Comparison of ENCODE assay signal across 18 cellular contexts in the genomic region with DNA sequence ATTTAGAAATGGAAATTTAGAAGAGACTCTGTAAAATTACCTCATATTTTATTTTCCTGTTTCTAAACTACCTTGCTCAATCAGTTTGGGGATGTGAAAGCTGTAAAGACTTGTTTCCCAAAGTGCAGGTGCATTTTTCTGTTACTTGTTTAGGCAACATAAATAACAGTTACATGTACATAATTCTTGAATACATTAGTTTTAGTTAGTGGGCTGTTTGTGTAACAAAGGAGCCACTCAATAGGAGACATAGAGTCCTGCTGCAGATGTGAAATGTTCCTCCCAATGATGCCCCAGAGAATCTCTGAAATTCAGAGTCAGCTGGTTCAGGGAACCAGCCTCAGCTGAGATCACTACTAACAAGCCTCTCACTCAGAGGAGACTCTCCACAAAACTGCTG.
A peak's percentile ranks its signal among the peaks of the same experiment; 100 is the strongest.
DNase-seq lines count a peak whose midpoint lies in the region; ATAC-seq, FAIRE-seq and TF ChIP-seq lines count a peak whose summit lies in the region.
"Had no signal": no experiment of that assay in that cellular context is flagged by ENCODE, and none has a peak within 500 bp of the region (broad histone marks: within the 10 kb centered on the region; RNA-seq: fewer than 3 reads in every experiment).

No MANE protein-coding gene starts in this region.

- H3K9me3 Mint-ChIP-seq in CD4-positive, CD25-positive, alpha-beta regulatory T cell, result no peaks in the 10 kb centered on the region
- H3K9me3 Mint-ChIP-seq in MCF 10A (ENCODE audit: unreplicated experiment), result no peaks in the 10 kb centered on the region
- H3K9me3 Mint-ChIP-seq: activated naive CD4-positive, alpha-beta T cell treated with anti-CD3 and anti-CD28 coated beads, Interleukin-2, amount 10 ng/mL, durations not matched to agents 7 days and 5 days; immature natural killer cell had no signal

- ATAC-seq in CD4-positive, CD25-positive, alpha-beta regulatory T cell (ENCODE audit: low read depth in 2 of 2), result no peak
- no peak for ATAC-seq in GM21619 (IDR thresholded peaks at IDR 0.05; ENCODE audit: unreplicated experiment)
- ATAC-seq: Panc1 had no signal

- H3K9me3 ChIP-seq in CD4-positive, CD25-positive, alpha-beta regulatory T cell (ENCODE audit: control insufficient read depth in 2 of 2, low read length in 2 of 2), result no peaks in the 10 kb centered on the region
- H3K9me3 ChIP-seq: HAP-1 had no signal

- CTCF ChIA-PET in MCF 10A (lab: Yijun Ruan, JAX), result no interaction called here
- CTCF ChIA-PET in HEK293T (lab: Yijun Ruan, JAX), result no interaction called here

- POLR2A ChIA-PET in MCF 10A (lab: Yijun Ruan, JAX) (interaction anchor here (1.2 kb wide), 1 partner anchor 18 kb away, joined by 4 read pairs; no protein-coding TSS in a partner anchor), HEK293T (lab: Yijun Ruan, JAX) (no interaction called here)

- no peak overlapping the region for H3K4me3 ChIP-seq in CD4-positive, CD25-positive, alpha-beta regulatory T cell (ENCODE audit: low read depth, low read length)
- H3K4me3 ChIP-seq: HAP-1 had no signal

- no TSS peak for BruUV-seq in MCF 10A (replicated peaks; lab: Mats Ljungman, UMichigan)

- peak overlapping the region in 1 of 4 donors; percentile 35 for H3K4me3 Mint-ChIP-seq in CD4-positive, CD25-positive, alpha-beta regulatory T cell
- no peak overlapping the region for H3K4me3 Mint-ChIP-seq in MCF 10A (ENCODE audit: unreplicated experiment)
- H3K4me3 Mint-ChIP-seq: activated naive CD4-positive, alpha-beta T cell treated with anti-CD3 and anti-CD28 coated beads, Interleukin-2, amount 10 ng/mL, durations not matched to agents 7 days and 5 days; immature natural killer cell had no signal

- H3K4me1 Mint-ChIP-seq in CD4-positive, CD25-positive, alpha-beta regulatory T cell, result peaks cover 7 to 29% (median 17%) of the 10 kb centered on the region in 4 donors
- H3K4me1 Mint-ChIP-seq in MCF 10A (ENCODE audit: insufficient read depth, unreplicated experiment), result no peaks in the 10 kb centered on the region

- DNase-seq in CD4-positive, CD25-positive, alpha-beta regulatory T cell, result no peak
- DNase-seq in GM19239 (ENCODE audit: insufficient read length, low spot score) (no peak), MV-4-11 (lab: John Stamatoyannopoulos, UW) (peak; percentile 44), germinal center (ENCODE audit: low spot score) (peak; percentile 18), occipital lobe (lab: John Stamatoyannopoulos, UW) (no peak), MCF 10A (ENCODE audit: unreplicated experiment) (no peak), HEK293T (ENCODE audit: extremely low spot score) (no peak)
- DNase-seq: activated naive CD4-positive, alpha-beta T cell treated with anti-CD3 and anti-CD28 coated beads, Interleukin-2, amount 10 ng/mL, durations not matched to agents 7 days and 5 days; cortex of kidney; erythroblast; glutamatergic neuron; immature natural killer cell; NCI-H1694 treated with DMSO at 0.1 percent for 48 hours; NCI-H446 treated with DMSO at 0.1 percent for 48 hours had no signal

- H3K27ac Mint-ChIP-seq in CD4-positive, CD25-positive, alpha-beta regulatory T cell, result peak overlapping the region in 2 of 3 donors; percentile 34 to 69
- H3K27ac Mint-ChIP-seq in MCF 10A (ENCODE audit: low read depth, unreplicated experiment), result no peak overlapping the region
- H3K27ac Mint-ChIP-seq: activated naive CD4-positive, alpha-beta T cell treated with anti-CD3 and anti-CD28 coated beads, Interleukin-2, amount 10 ng/mL, durations not matched to agents 7 days and 5 days had no signal

- intact Hi-C loops in MCF 10A (cut with micrococcal nuclease), result no loop called here

- no peak for TF ChIP-seq CTCF in MCF 10A (IDR thresholded peaks at IDR 0.05; ENCODE audit: unreplicated experiment)

- H3K27ac ChIP-seq in CD4-positive, CD25-positive, alpha-beta regulatory T cell (ENCODE audit: insufficient read depth, low read length, poor library complexity, severe bottlenecking), result no peak overlapping the region
- H3K27ac ChIP-seq: KMS-11 had no signal

- no peaks in the 10 kb centered on the region for H3K27me3 ChIP-seq in CD4-positive, CD25-positive, alpha-beta regulatory T cell (ENCODE audit: control insufficient read depth, insufficient read depth, low read length)

- no peaks in the 10 kb centered on the region for H3K27me3 Mint-ChIP-seq in CD4-positive, CD25-positive, alpha-beta regulatory T cell
- no peaks in the 10 kb centered on the region for H3K27me3 Mint-ChIP-seq in MCF 10A (ENCODE audit: insufficient read depth, unreplicated experiment)
- H3K27me3 Mint-ChIP-seq: activated naive CD4-positive, alpha-beta T cell treated with anti-CD3 and anti-CD28 coated beads, Interleukin-2, amount 10 ng/mL, durations not matched to agents 7 days and 5 days had no signal

- H3K4me1 ChIP-seq in CD4-positive, CD25-positive, alpha-beta regulatory T cell (ENCODE audit: control insufficient read depth, insufficient read depth, low read length, poor library complexity, severe bottlenecking), result peaks cover 3% of the 10 kb centered on the region

- peaks cover 49% of the 10 kb centered on the region for H3K36me3 ChIP-seq in CD4-positive, CD25-positive, alpha-beta regulatory T cell (ENCODE audit: control insufficient read depth, insufficient read depth, low read length)
- H3K36me3 ChIP-seq: HAP-1 had no signal

- peak; percentile 54 for FAIRE-seq in GM19239 (lab: Jason Lieb, UNC)

- H3K36me3 Mint-ChIP-seq in CD4-positive, CD25-positive, alpha-beta regulatory T cell, result peaks cover 37% of the 10 kb centered on the region
- H3K36me3 Mint-ChIP-seq in MCF 10A (ENCODE audit: insufficient read depth, unreplicated experiment), result peaks cover 28% of the 10 kb centered on the region

TF ChIP-seq in HEK293T, 16 proteins besides CTCF, POLR2A, EP300 and RAD21:
- TF ChIP-seq HDGF (IDR thresholded peaks at IDR 0.05; ENCODE audit: borderline replicate concordance) (no peak), CTBP1 (IDR thresholded peaks at IDR 0.05; ENCODE audit: borderline replicate concordance) (no peak), L3MBTL2 (conservative IDR thresholded peaks at IDR 0.05) (no peak), FOXK2 (IDR thresholded peaks at IDR 0.05) (no peak), FOXM1 (IDR thresholded peaks at IDR 0.05; ENCODE audit: borderline replicate concordance) (no peak), LEF1 (IDR thresholded peaks at IDR 0.05; ENCODE audit: borderline replicate concordance) (no peak), FOXA1 (IDR thresholded peaks at IDR 0.05) (no peak), NFRKB (IDR thresholded peaks at IDR 0.05) (no peak), ELF4 (IDR thresholded peaks at IDR 0.05) (no peak), SUZ12 (IDR thresholded peaks at IDR 0.05) (no peak), BHLHE40 (IDR thresholded peaks at IDR 0.05; ENCODE audit: borderline replicate concordance) (no peak)
- TF ChIP-seq, protein P1, sequence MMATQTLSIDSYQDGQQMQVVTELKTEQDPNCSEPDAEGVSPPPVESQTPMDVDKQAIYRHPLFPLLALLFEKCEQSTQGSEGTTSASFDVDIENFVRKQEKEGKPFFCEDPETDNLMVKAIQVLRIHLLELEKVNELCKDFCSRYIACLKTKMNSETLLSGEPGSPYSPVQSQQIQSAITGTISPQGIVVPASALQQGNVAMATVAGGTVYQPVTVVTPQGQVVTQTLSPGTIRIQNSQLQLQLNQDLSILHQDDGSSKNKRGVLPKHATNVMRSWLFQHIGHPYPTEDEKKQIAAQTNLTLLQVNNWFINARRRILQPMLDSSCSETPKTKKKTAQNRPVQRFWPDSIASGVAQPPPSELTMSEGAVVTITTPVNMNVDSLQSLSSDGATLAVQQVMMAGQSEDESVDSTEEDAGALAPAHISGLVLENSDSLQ (IDR thresholded peaks at IDR 0.05), result no peak

Comparison
In these comparisons a context has a peak if more than half of its experiments do, and no peak if none do; other contexts are left out.
1. DNase-seq: peak in MV-4-11 (single experiment) and germinal center (single experiment); none in CD4-positive, CD25-positive, alpha-beta regulatory T cell (0 of 3), GM19239 (single experiment), occipital lobe (single experiment), MCF 10A (single experiment) and HEK293T (single experiment).